In the genomic region with DNA sequence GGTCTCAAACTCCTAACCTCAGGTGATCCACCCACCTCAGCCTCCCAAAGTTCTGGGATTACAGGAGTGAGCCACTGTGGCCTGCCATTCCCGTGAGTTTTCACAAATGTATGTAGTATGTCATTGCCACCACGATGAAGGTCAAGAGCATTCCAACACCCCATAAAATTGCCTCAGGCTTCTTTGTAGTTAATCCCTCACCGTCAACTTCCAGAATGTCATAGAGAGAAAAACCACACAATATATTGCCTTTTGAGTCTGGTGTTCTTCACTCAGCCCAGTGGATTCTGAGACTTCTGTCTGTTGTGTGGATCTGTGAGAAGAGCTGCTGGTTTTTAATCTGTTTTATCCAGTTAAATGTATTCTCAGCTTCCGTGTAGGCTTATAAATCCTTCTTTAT, we compare ENCODE assay signal across 17 cellular contexts. TPM values are rescaled to one million over a fixed set of nuclear protein-coding genes. Genes with fewer than 3 reads are reported as not detected.
"Had no signal": no experiment of that assay in that cellular context is flagged by ENCODE, and none has a peak within 500 bp of the region (broad histone marks: within the 10 kb centered on the region; RNA-seq: fewer than 3 reads in every experiment).

No MANE protein-coding gene starts in this region.

- DNase-seq: activated CD4-positive, alpha-beta T cell treated with anti-CD3 and anti-CD28 coated beads for 4 hours; activated CD8-positive, alpha-beta memory T cell treated with anti-CD3 and anti-CD28 coated beads, Interleukin-2, amount 50 U/mL, for 48 hours; activated CD8-positive, alpha-beta T cell treated with anti-CD3 and anti-CD28 coated beads, Interleukin-2, amount 10 ng/mL, durations not matched to agents 7 days and 5 days; activated naive CD4-positive, alpha-beta T cell treated with anti-CD3 and anti-CD28 coated beads for 36 hours; dorsolateral prefrontal cortex; head of caudate nucleus; islet precursor cell; ovary; stimulated activated CD4-positive, alpha-beta T cell treated with anti-CD3 and anti-CD28 coated beads, Interleukin-15, amount 100 ng/mL, for 24 hours; stimulated activated CD4-positive, alpha-beta T cell treated with anti-CD3 and anti-CD28 coated beads, Interleukin-4, amount 100 ng/mL, for 24 hours had no signal

- H3K4me1 ChIP-seq: esophagus muscularis mucosa had no signal

- H3K4me3 Mint-ChIP-seq: activated CD8-positive, alpha-beta T cell treated with anti-CD3 and anti-CD28 coated beads, Interleukin-2, amount 10 ng/mL, durations not matched to agents 7 days and 5 days; activated naive CD4-positive, alpha-beta T cell treated with anti-CD3 and anti-CD28 coated beads for 36 hours; memory B cell; stimulated activated naive CD8-positive, alpha-beta T cell treated with anti-CD3 and anti-CD28 coated beads, Interleukin-15, Interleukin-2, amounts not matched to agents 100 ng/mL and 50 ng/mL, for 24 hours; T-helper 1 cell treated with Interleukin-12 subunit alpha and Interleukin-12 subunit beta and Interleukin-4 antibody, amounts not matched to agents 30 μg/mL and 1 μg/mL, for 36 hours had no signal

- H3K27ac Mint-ChIP-seq: activated CD8-positive, alpha-beta T cell treated with anti-CD3 and anti-CD28 coated beads, Interleukin-2, amount 10 ng/mL, durations not matched to agents 7 days and 5 days; activated naive CD4-positive, alpha-beta T cell treated with anti-CD3 and anti-CD28 coated beads for 36 hours; memory B cell; stimulated activated naive CD8-positive, alpha-beta T cell treated with anti-CD3 and anti-CD28 coated beads, Interleukin-15, Interleukin-2, amounts not matched to agents 100 ng/mL and 50 ng/mL, for 24 hours; T-helper 1 cell treated with Interleukin-12 subunit alpha and Interleukin-12 subunit beta and Interleukin-4 antibody, amounts not matched to agents 30 μg/mL and 1 μg/mL, for 36 hours had no signal

- H3K27me3 Mint-ChIP-seq: memory B cell; stimulated activated naive CD8-positive, alpha-beta T cell treated with anti-CD3 and anti-CD28 coated beads, Interleukin-15, Interleukin-2, amounts not matched to agents 100 ng/mL and 50 ng/mL, for 24 hours had no signal

- ATAC-seq: activated CD8-positive, alpha-beta T cell treated with anti-CD3 and anti-CD28 coated beads, Interleukin-2, amount 10 ng/mL, durations not matched to agents 7 days and 5 days; left lobe of liver had no signal

- H3K27ac ChIP-seq: dorsolateral prefrontal cortex, esophagus muscularis mucosa, ovary, thoracic aorta had no signal

- H3K4me1 Mint-ChIP-seq: memory B cell had no signal

- H3K9me3 ChIP-seq: esophagus muscularis mucosa, ovary, thoracic aorta had no signal

- H3K4me3 ChIP-seq: dorsolateral prefrontal cortex, esophagus muscularis mucosa, ovary, thoracic aorta had no signal

- H3K27me3 ChIP-seq: dorsolateral prefrontal cortex, esophagus muscularis mucosa, ovary had no signal

- H3K9me3 Mint-ChIP-seq: activated naive CD4-positive, alpha-beta T cell treated with anti-CD3 and anti-CD28 coated beads for 36 hours; memory B cell; stimulated activated naive CD8-positive, alpha-beta T cell treated with anti-CD3 and anti-CD28 coated beads, Interleukin-15, Interleukin-2, amounts not matched to agents 100 ng/mL and 50 ng/mL, for 24 hours; T-helper 1 cell treated with Interleukin-12 subunit alpha and Interleukin-12 subunit beta and Interleukin-4 antibody, amounts not matched to agents 30 μg/mL and 1 μg/mL, for 36 hours had no signal

RNA-seq across cellular contexts. Expression of gene HPD, which starts 47.1 kb away (rescaled TPM):
- total RNA-seq: activated CD8-positive, alpha-beta T cell treated with anti-CD3 and anti-CD28 coated beads, Interleukin-2, amount 10 ng/mL, durations not matched to agents 7 days and 5 days; activated naive CD4-positive, alpha-beta T cell treated with anti-CD3 and anti-CD28 coated beads for 36 hours had no signal
- polyA plus RNA-seq: neural cell had no signal
